8 cellular contexts compared by ENCODE assay signal in the genomic region with DNA sequence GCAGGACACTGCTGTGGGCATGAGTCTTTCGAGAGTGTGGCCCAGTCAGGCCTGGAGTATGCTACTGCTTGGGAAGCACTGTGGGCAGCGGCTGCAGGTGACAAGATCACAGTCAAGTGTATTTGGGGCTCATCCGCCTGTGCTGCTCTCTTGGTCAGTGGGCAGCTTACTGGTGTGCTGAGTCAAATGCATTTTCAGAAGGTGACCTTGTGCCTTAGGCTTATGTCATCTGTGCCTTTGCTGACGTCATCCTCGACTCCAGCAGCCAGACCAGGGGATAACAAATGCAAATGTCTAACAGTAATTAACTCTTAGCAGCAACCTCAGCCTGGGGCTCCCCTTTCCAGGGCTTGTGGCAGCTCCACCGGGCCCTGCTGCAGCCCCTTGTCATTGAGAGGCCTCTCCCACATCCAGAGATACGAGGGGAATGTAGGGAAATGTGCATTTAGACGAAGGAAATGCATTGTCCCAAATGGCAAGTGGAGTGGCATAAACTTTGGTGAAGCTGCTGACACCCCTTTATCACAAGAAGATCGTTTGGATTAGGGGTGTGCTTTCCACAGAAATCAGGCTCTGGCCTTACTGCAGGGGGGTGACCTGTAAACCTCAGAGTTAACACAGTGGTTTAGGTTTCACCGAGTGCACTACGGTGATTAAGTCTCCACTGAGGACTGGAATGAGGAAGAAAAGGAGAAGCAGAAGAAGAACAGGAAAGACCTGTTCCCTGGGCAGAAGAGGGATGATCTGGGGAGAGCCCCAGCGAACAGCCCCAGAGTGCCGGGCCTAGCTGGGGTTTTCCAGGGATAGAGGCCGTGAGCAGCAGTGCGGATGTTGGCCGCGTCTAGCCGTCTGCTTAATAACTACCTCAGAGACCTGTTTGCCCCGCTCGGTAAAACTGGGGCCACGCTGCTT. TPM values are rescaled to one million over a fixed set of nuclear protein-coding genes. Genes with fewer than 3 reads are reported as not detected.
DNase-seq lines count a peak whose midpoint lies in the region; ATAC-seq and TF ChIP-seq lines count a peak whose summit lies in the region.

No MANE protein-coding gene starts in this region.

- H3K79me2 ChIP-seq in hepatocyte, result no peaks in the 10 kb centered on the region

- H4K20me1 ChIP-seq in hepatocyte (ENCODE audit: insufficient read depth, poor library complexity, severe bottlenecking), result no peaks in the 10 kb centered on the region

- H3K4me1 ChIP-seq in hepatocyte (ENCODE audit: insufficient read depth), result peaks cover 49% of the 10 kb centered on the region
- peaks cover 11 to 54% (median 47%) of the 10 kb centered on the region in 4 donors for H3K4me1 ChIP-seq in tibial nerve

- H3K4me2 ChIP-seq in hepatocyte, result no peak overlapping the region

- H3K36me3 Mint-ChIP-seq in T-helper 2 cell treated with Interferon-gamma antibody and Interleukin-4, amounts not matched to agents 5 μg/mL and 100 μg/mL, for 36 hours (ENCODE audit: low read depth), result peaks cover 2% of the 10 kb centered on the region

- no peak overlapping the region for H3K4me3 Mint-ChIP-seq in T-helper 2 cell treated with Interferon-gamma antibody and Interleukin-4, amounts not matched to agents 5 μg/mL and 100 μg/mL, for 36 hours

- WGBS in hepatocyte (ENCODE audit: low lambda C conversion rate, missing lambda C conversion rate), result 52% methylated on average over 21 of the region's 21 CpGs
- WGBS in tibial nerve, 2 donors, result 67 to 69% methylated on average over 21 of the region's 21 CpGs

- no peaks in the 10 kb centered on the region for H3K27me3 ChIP-seq in hepatocyte
- H3K27me3 ChIP-seq in tibial nerve, result no peaks in the 10 kb centered on the region

- peak overlapping the region; percentile 46 for H2AFZ ChIP-seq in hepatocyte

- no peaks in the 10 kb centered on the region for H3K9me2 ChIP-seq in hepatocyte (replicated peaks; ENCODE audit: insufficient read depth)

- H3K27ac Mint-ChIP-seq in T-helper 2 cell treated with Interferon-gamma antibody and Interleukin-4, amounts not matched to agents 5 μg/mL and 100 μg/mL, for 36 hours, result peak overlapping the region; percentile 94

- H3K9me3 ChIP-seq in hepatocyte (ENCODE audit: low read depth) (no peaks in the 10 kb centered on the region), tibial nerve (no peaks in the 10 kb centered on the region)

- no peaks in the 10 kb centered on the region for H3K9me3 Mint-ChIP-seq in T-helper 2 cell treated with Interferon-gamma antibody and Interleukin-4, amounts not matched to agents 5 μg/mL and 100 μg/mL, for 36 hours

- no peak for TF ChIP-seq EP300 in tibial nerve (IDR thresholded peaks at IDR 0.05)

- no peaks in the 10 kb centered on the region for H3K27me3 Mint-ChIP-seq in T-helper 2 cell treated with Interferon-gamma antibody and Interleukin-4, amounts not matched to agents 5 μg/mL and 100 μg/mL, for 36 hours (ENCODE audit: low read depth)

- H3K4me1 Mint-ChIP-seq in T-helper 2 cell treated with Interferon-gamma antibody and Interleukin-4, amounts not matched to agents 5 μg/mL and 100 μg/mL, for 36 hours (ENCODE audit: low read depth), result peaks cover 29% of the 10 kb centered on the region

- no peak for TF ChIP-seq CTCF in GM12865 (IDR thresholded peaks at IDR 0.05; ENCODE audit: insufficient read depth, low read depth, low read length, missing control alignments)
- TF ChIP-seq CTCF in hepatocyte (IDR thresholded peaks at IDR 0.05; ENCODE audit: poor library complexity), result no peak
- no peak for TF ChIP-seq CTCF in tibial nerve (IDR thresholded peaks at IDR 0.05)

- H3K27ac ChIP-seq in hepatocyte (peak overlapping the region; percentile 95), tibial nerve (peak overlapping the region in 3 of 4 donors; percentile 87 to 98 (median 96))

- DNase-seq in GM12865 (ENCODE audit: low read depth) (peak; percentile 71), hepatocyte (ENCODE audit: low spot score) (peak; percentile 80), tibial nerve (ENCODE audit: low spot score in 2 of 2) (no peak), NCI-H446 (lab: John Stamatoyannopoulos, UW) (no peak), SK-N-DZ (ENCODE audit: low spot score) (no peak), retina (no peak)
- DNase-seq in T-helper 2 cell treated with Interferon-gamma antibody and Interleukin-4, amounts not matched to agents 5 μg/mL and 100 μg/mL, for 36 hours (ENCODE audit: low spot score), result no peak

- H3K36me3 ChIP-seq in hepatocyte (replicated peaks; ENCODE audit: insufficient read depth, low read depth) (no peaks in the 10 kb centered on the region), tibial nerve (no peaks in the 10 kb centered on the region)

- TF ChIP-seq POLR2A in tibial nerve (IDR thresholded peaks at IDR 0.05), result no peak

- ATAC-seq in HG02623 (IDR thresholded peaks at IDR 0.05; ENCODE audit: unreplicated experiment), result peak; percentile 44

- H3K4me3 ChIP-seq in GM12865 (ENCODE audit: low read depth, low read length) (no peak overlapping the region), hepatocyte (no peak overlapping the region), tibial nerve (no peak overlapping the region)

RNA-seq across cellular contexts. Expression of gene PSMA6, which starts 39.7 kb away (rescaled TPM):
- total RNA-seq in hepatocyte (252 and 260 TPM in 2 replicates), tibial nerve (100 to 1,000 TPM in 1 of 4 donors, 10 to 100 TPM in 3; 65.3 to 129 (median 87.7) TPM)
- polyA plus RNA-seq in hepatocyte, result 216 and 228 TPM in 2 replicates
- polyA plus RNA-seq in SK-N-DZ (2014; cell fraction: cytosol; rRNA removed), result 629 and 652 TPM in 2 replicates
- 256 and 362 TPM in 2 replicates for polyA plus RNA-seq in SK-N-DZ (2014; cell fraction: nucleus; rRNA removed)

Comparison
In these comparisons a context has a peak if more than half of its experiments do, and no peak if none do; other contexts are left out.
1. DNase-seq: peak in GM12865 (single experiment) and hepatocyte (single experiment); none in T-helper 2 cell treated with Interferon-gamma antibody and Interleukin-4, amounts not matched to agents 5 μg/mL and 100 μg/mL, for 36 hours (single experiment), tibial nerve (0 of 2), NCI-H446 (0 of 2), SK-N-DZ (single experiment) and retina (single experiment).